Comparison of ENCODE assay signal across 8 cellular contexts in genomic region chr2:171893824-171894611, GRCh38. TPM values are rescaled to one million over a fixed set of nuclear protein-coding genes. Genes with fewer than 3 reads are reported as not detected.
DNase-seq lines count a peak whose midpoint lies in the region; ATAC-seq, FAIRE-seq and TF ChIP-seq lines count a peak whose summit lies in the region.

Gene SLC25A12 (minus strand): TSS chr2:171894244. CDS start chr2:171894214, 30 bp downstream.

- FAIRE-seq in GM12892 (lab: Jason Lieb, UNC): peak; percentile 96

- intact Hi-C loops in left ventricle myocardium superior (cut with micrococcal nuclease) (no loop called here), prostate gland (cut with DNase I) (loop anchor here (1.0 kb wide), 1 partner anchor 28 kb away; the partner anchor contains the start of gene HAT1), upper lobe of right lung (cut with DNase I) (no loop called here)

- peaks cover 10% of the 10 kb centered on the region for H3K36me3 Mint-ChIP-seq in T-helper 17 cell (ENCODE audit: low read depth)

- H3K4me1 Mint-ChIP-seq in T-helper 17 cell: peaks cover 29% of the 10 kb centered on the region

- H3K4me1 ChIP-seq in prostate gland (replicated peaks) (no peaks in the 10 kb centered on the region), upper lobe of right lung (peaks cover 11% of the 10 kb centered on the region)

- H3K27me3 Mint-ChIP-seq in T-helper 17 cell: no peaks in the 10 kb centered on the region

- under 1% methylated on average over 52 of the region's 63 CpGs for WGBS in prostate gland

- no peaks in the 10 kb centered on the region for H3K27me3 ChIP-seq in prostate gland (replicated peaks; ENCODE audit: insufficient read depth)
- no peaks in the 10 kb centered on the region for H3K27me3 ChIP-seq in upper lobe of right lung

- DNase-seq in GM12892 (ENCODE audit: insufficient read length): peak; percentile 93
- peak; percentile 74 for DNase-seq in NCI-H1436 (lab: John Stamatoyannopoulos, UW)
- DNase-seq in T-helper 17 cell: peak; percentile 45 to 59 (median 47)
- peak; percentile 75 for DNase-seq in amniotic stem cell (lab: John Stamatoyannopoulos, UW)
- DNase-seq in left ventricle myocardium superior: peak; percentile 94
- peak; percentile 79 for DNase-seq in prostate gland (ENCODE audit: low spot score)
- peak; percentile 93 for DNase-seq in upper lobe of right lung

- peak within 1 kb of the TSS; percentile 99 for H3K4me3 Mint-ChIP-seq in T-helper 17 cell

- ATAC-seq in HG02759 (IDR thresholded peaks at IDR 0.05; ENCODE audit: unreplicated experiment) (peak; percentile 96), T-helper 17 cell (peak; percentile 96), left ventricle myocardium superior (peak; percentile 99), upper lobe of right lung (peak; percentile 99)

- peak; percentile 89 for TF ChIP-seq POLR2A in GM12892 (IDR thresholded peaks at IDR 0.05; ENCODE audit: low read depth, low read length)
- peak; percentile 74 for TF ChIP-seq POLR2A in prostate gland (IDR thresholded peaks at IDR 0.05)

- H3K4me3 ChIP-seq in prostate gland (peak within 1 kb of the TSS; percentile 65 to 79), upper lobe of right lung (peak within 1 kb of the TSS; percentile 92)

- H3K36me3 ChIP-seq in prostate gland (no peaks in the 10 kb centered on the region), upper lobe of right lung (no peaks in the 10 kb centered on the region)

- TF ChIP-seq CTCF in prostate gland (IDR thresholded peaks at IDR 0.05) (peak in 1 of 4 experiments; percentile 23), upper lobe of right lung (IDR thresholded peaks at IDR 0.05) (no peak)

- H3K27ac ChIP-seq in prostate gland: peak within 1 kb of the TSS; percentile 85 to 88
- H3K27ac ChIP-seq in upper lobe of right lung: peak within 1 kb of the TSS; percentile 84

- peak within 1 kb of the TSS; percentile 94 for H3K27ac Mint-ChIP-seq in T-helper 17 cell

- H3K9me3 ChIP-seq in T-helper 17 cell (ENCODE audit: control insufficient read depth, low read length, poor library complexity, severe bottlenecking) (no peaks in the 10 kb centered on the region), prostate gland (no peaks in the 10 kb centered on the region), upper lobe of right lung (no peaks in the 10 kb centered on the region)

RNA-seq across cellular contexts. Expression of gene SLC25A12, which starts in this region (rescaled TPM):
- 22.6 TPM for polyA plus RNA-seq in GM12892 (2012; ENCODE audit: missing spikeins)
- total RNA-seq in T-helper 17 cell (10 to 100 TPM; 11.0 to 15.5 TPM), left ventricle myocardium superior (134 TPM), prostate gland (10 to 100 TPM; 23.5 to 33.9 TPM), upper lobe of right lung (11.5 TPM)

Comparison
In these comparisons a context has a peak if more than half of its experiments do, and no peak if none do; other contexts are left out.
1. Peak in every context shown above with its lines: DNase-seq, ATAC-seq, H3K4me3 ChIP-seq and H3K27ac ChIP-seq.